ENCODE assay signal across 8 cellular contexts in genomic region chr20:42530855-42531674, GRCh38.
DNase-seq lines count a peak whose midpoint lies in the region; ATAC-seq and TF ChIP-seq lines count a peak whose summit lies in the region.

No MANE protein-coding gene starts in this region.

- H3K4me3 ChIP-seq in cardiac fibroblast (replicated peaks in 1 of 2; ENCODE audit: low read depth in 2 of 2, low read length in 2 of 2) (no peak overlapping the region), osteoblast (ENCODE audit: insufficient read depth, low read length) (no peak overlapping the region)

- H3K27me3 ChIP-seq in osteoblast (ENCODE audit: insufficient read depth, low read length), result no peaks in the 10 kb centered on the region

- no peak overlapping the region for H3K4me2 ChIP-seq in osteoblast (ENCODE audit: insufficient read depth, low read length)

- no peak overlapping the region for H3K27ac ChIP-seq in osteoblast (ENCODE audit: low read depth, low read length)

- TF ChIP-seq CTCF in cardiac fibroblast (IDR thresholded peaks at IDR 0.05; ENCODE audit: low read depth, low read length), result no peak
- no peak for TF ChIP-seq CTCF in osteoblast (IDR thresholded peaks at IDR 0.05; ENCODE audit: extremely low read depth, low read depth, low read length)

- peak; percentile 2 for DNase-seq in activated CD4-positive, alpha-beta T cell treated with anti-CD3 and anti-CD28 coated beads for 48 hours
- no peak for DNase-seq in activated CD4-positive, alpha-beta T cell treated with anti-CD3 and anti-CD28 coated beads, Interleukin-2, amount 50 U/mL, for 1 hour
- peak; percentile 15 for DNase-seq in NCI-H146 treated with DMSO at 0.1 percent for 48 hours (lab: John Stamatoyannopoulos, UW; ENCODE audit: unreplicated experiment)
- peak; percentile 6 to 26 for DNase-seq in cardiac fibroblast (ENCODE audit: low read depth in 2 of 2)
- peak; percentile 25 for DNase-seq in osteoblast (ENCODE audit: insufficient read length, low spot score, missing footprints)
- DNase-seq in activated T-helper 2 cell treated with anti-CD3 and anti-CD28 coated beads, Interferon-gamma antibody, Interleukin-2, Interleukin-4, amounts not matched to agents 10 μg/mL and 5 μg/mL and 100 μg/mL, durations not matched to agents 14 hours and 24 hours and 36 hours (ENCODE audit: low spot score), result no peak
- no peak for DNase-seq in NCI-H2227 treated with DMSO at 0.1 percent for 48 hours (lab: John Stamatoyannopoulos, UW)

- H3K4me1 Mint-ChIP-seq in activated T-helper 2 cell treated with anti-CD3 and anti-CD28 coated beads, Interferon-gamma antibody, Interleukin-2, Interleukin-4, amounts not matched to agents 10 μg/mL and 5 μg/mL and 100 μg/mL, durations not matched to agents 14 hours and 24 hours and 36 hours (ENCODE audit: low read depth), result no peaks in the 10 kb centered on the region

- no peak for ATAC-seq in GM19463 (IDR thresholded peaks at IDR 0.05; ENCODE audit: unreplicated experiment)

- no peaks in the 10 kb centered on the region for H3K4me1 ChIP-seq in osteoblast (ENCODE audit: insufficient read depth, low read length)

- no peak overlapping the region for H2AFZ ChIP-seq in osteoblast (ENCODE audit: low read length)

- H3K9me3 ChIP-seq in osteoblast (ENCODE audit: low read depth, low read length), result no peaks in the 10 kb centered on the region

- no peaks in the 10 kb centered on the region for H4K20me1 ChIP-seq in osteoblast (ENCODE audit: insufficient read depth, low read length)

- no peaks in the 10 kb centered on the region for H3K79me2 ChIP-seq in osteoblast (ENCODE audit: insufficient read depth, low read length)

- intact Hi-C loops in activated T-helper 2 cell treated with anti-CD3 and anti-CD28 coated beads, Interferon-gamma antibody, Interleukin-2, Interleukin-4, amounts not matched to agents 10 μg/mL and 5 μg/mL and 100 μg/mL, durations not matched to agents 14 hours and 24 hours and 36 hours (cut with micrococcal nuclease), result loop anchor here (10.0 kb wide), 1 partner anchor 796 kb away; no protein-coding TSS in a partner anchor

- no peaks in the 10 kb centered on the region for H3K27me3 Mint-ChIP-seq in activated T-helper 2 cell treated with anti-CD3 and anti-CD28 coated beads, Interferon-gamma antibody, Interleukin-2, Interleukin-4, amounts not matched to agents 10 μg/mL and 5 μg/mL and 100 μg/mL, durations not matched to agents 14 hours and 24 hours and 36 hours (ENCODE audit: low read depth)

- no peaks in the 10 kb centered on the region for H3K36me3 Mint-ChIP-seq in activated T-helper 2 cell treated with anti-CD3 and anti-CD28 coated beads, Interferon-gamma antibody, Interleukin-2, Interleukin-4, amounts not matched to agents 10 μg/mL and 5 μg/mL and 100 μg/mL, durations not matched to agents 14 hours and 24 hours and 36 hours (ENCODE audit: low read depth)

- no peaks in the 10 kb centered on the region for H3K36me3 ChIP-seq in osteoblast (ENCODE audit: insufficient read depth, low read length)

- no peak overlapping the region for H3K27ac Mint-ChIP-seq in activated T-helper 2 cell treated with anti-CD3 and anti-CD28 coated beads, Interferon-gamma antibody, Interleukin-2, Interleukin-4, amounts not matched to agents 10 μg/mL and 5 μg/mL and 100 μg/mL, durations not matched to agents 14 hours and 24 hours and 36 hours

- H3K9me3 Mint-ChIP-seq in activated T-helper 2 cell treated with anti-CD3 and anti-CD28 coated beads, Interferon-gamma antibody, Interleukin-2, Interleukin-4, amounts not matched to agents 10 μg/mL and 5 μg/mL and 100 μg/mL, durations not matched to agents 14 hours and 24 hours and 36 hours, result no peaks in the 10 kb centered on the region

- no peak overlapping the region for H3K4me3 Mint-ChIP-seq in activated T-helper 2 cell treated with anti-CD3 and anti-CD28 coated beads, Interferon-gamma antibody, Interleukin-2, Interleukin-4, amounts not matched to agents 10 μg/mL and 5 μg/mL and 100 μg/mL, durations not matched to agents 14 hours and 24 hours and 36 hours (ENCODE audit: low read depth)

Comparison
In these comparisons a context has a peak if more than half of its experiments do, and no peak if none do; other contexts are left out.
1. DNase-seq: peak in activated CD4-positive, alpha-beta T cell treated with anti-CD3 and anti-CD28 coated beads for 48 hours (single experiment), NCI-H146 treated with DMSO at 0.1 percent for 48 hours (single experiment), cardiac fibroblast (2 of 2) and osteoblast (single experiment); none in activated CD4-positive, alpha-beta T cell treated with anti-CD3 and anti-CD28 coated beads, Interleukin-2, amount 50 U/mL, for 1 hour (single experiment), activated T-helper 2 cell treated with anti-CD3 and anti-CD28 coated beads, Interferon-gamma antibody, Interleukin-2, Interleukin-4, amounts not matched to agents 10 μg/mL and 5 μg/mL and 100 μg/mL, durations not matched to agents 14 hours and 24 hours and 36 hours (single experiment) and NCI-H2227 treated with DMSO at 0.1 percent for 48 hours (single experiment).